In the genomic region with DNA sequence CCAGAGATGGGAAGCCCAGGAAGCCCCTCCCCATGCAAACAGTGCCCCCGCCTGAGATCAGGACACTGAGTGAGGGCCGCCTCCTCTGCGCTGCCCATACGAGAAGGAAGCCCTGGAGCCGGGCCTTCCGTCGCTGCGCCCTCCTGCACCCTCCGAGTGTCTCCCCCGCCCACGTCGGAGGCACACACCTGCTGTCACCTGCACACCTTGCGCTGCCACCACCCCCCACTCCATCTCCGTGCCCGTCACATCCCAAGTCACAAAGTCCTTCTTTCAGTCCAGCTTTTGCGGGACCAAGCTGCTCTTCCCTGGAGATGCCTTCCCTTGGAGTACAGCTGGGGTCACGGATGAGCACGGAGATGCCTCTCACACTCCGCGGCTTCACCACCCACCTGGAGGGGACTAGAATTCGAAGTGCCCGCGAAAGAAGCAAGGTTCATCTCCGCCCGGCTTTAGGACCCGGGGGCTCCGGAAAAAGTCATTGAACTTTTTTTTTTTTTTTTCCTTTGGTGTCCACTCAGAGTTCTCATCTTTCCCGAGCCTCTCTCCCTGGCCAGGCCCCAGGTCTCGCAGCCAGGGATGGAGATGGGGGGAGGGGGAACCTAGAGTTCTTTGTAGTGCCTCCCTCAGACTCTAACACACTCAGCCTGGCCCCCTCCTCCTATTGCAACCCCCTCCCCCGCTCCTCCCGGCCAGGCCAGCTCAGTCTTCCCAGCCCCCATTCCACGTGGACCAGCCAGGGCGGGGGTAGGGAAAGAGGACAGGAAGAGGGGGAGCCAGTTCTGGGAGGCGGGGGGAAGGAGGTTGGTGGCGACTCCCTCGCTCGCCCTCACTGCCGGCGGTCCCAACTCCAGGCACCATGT, we compare ENCODE assay signal across 1 cellular context.
A peak's percentile ranks its signal among the peaks of the same experiment; 100 is the strongest.
TF ChIP-seq lines count a peak whose summit lies in the region.

A gene with protein sequence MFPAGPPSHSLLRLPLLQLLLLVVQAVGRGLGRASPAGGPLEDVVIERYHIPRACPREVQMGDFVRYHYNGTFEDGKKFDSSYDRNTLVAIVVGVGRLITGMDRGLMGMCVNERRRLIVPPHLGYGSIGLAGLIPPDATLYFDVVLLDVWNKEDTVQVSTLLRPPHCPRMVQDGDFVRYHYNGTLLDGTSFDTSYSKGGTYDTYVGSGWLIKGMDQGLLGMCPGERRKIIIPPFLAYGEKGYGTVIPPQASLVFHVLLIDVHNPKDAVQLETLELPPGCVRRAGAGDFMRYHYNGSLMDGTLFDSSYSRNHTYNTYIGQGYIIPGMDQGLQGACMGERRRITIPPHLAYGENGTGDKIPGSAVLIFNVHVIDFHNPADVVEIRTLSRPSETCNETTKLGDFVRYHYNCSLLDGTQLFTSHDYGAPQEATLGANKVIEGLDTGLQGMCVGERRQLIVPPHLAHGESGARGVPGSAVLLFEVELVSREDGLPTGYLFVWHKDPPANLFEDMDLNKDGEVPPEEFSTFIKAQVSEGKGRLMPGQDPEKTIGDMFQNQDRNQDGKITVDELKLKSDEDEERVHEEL (plus strand): TSS at position 829 of the 863 bp plus-strand sequence. CDS start 31 bp downstream, at position 860.

TF ChIP-seq in HepG2, 621 proteins besides CTCF, POLR2A, EP300 and RAD21 (continued from another document and continues in another):
- TF ChIP-seq, protein P1, sequence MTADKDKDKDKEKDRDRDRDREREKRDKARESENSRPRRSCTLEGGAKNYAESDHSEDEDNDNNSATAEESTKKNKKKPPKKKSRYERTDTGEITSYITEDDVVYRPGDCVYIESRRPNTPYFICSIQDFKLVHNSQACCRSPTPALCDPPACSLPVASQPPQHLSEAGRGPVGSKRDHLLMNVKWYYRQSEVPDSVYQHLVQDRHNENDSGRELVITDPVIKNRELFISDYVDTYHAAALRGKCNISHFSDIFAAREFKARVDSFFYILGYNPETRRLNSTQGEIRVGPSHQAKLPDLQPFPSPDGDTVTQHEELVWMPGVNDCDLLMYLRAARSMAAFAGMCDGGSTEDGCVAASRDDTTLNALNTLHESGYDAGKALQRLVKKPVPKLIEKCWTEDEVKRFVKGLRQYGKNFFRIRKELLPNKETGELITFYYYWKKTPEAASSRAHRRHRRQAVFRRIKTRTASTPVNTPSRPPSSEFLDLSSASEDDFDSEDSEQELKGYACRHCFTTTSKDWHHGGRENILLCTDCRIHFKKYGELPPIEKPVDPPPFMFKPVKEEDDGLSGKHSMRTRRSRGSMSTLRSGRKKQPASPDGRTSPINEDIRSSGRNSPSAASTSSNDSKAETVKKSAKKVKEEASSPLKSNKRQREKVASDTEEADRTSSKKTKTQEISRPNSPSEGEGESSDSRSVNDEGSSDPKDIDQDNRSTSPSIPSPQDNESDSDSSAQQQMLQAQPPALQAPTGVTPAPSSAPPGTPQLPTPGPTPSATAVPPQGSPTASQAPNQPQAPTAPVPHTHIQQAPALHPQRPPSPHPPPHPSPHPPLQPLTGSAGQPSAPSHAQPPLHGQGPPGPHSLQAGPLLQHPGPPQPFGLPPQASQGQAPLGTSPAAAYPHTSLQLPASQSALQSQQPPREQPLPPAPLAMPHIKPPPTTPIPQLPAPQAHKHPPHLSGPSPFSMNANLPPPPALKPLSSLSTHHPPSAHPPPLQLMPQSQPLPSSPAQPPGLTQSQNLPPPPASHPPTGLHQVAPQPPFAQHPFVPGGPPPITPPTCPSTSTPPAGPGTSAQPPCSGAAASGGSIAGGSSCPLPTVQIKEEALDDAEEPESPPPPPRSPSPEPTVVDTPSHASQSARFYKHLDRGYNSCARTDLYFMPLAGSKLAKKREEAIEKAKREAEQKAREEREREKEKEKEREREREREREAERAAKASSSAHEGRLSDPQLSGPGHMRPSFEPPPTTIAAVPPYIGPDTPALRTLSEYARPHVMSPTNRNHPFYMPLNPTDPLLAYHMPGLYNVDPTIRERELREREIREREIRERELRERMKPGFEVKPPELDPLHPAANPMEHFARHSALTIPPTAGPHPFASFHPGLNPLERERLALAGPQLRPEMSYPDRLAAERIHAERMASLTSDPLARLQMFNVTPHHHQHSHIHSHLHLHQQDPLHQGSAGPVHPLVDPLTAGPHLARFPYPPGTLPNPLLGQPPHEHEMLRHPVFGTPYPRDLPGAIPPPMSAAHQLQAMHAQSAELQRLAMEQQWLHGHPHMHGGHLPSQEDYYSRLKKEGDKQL (CRISPR knock-in tag; IDR thresholded peaks at IDR 0.05; ENCODE audit: low read depth), result peak; percentile 48; the same call in 1 of the 2 replicates
- peak; percentile 67 for TF ChIP-seq CREM (IDR thresholded peaks at IDR 0.05)
- no peak for TF ChIP-seq CREM (CRISPR knock-in tag; IDR thresholded peaks at IDR 0.05)
- no peak for TF ChIP-seq MATR3 (CRISPR knock-in tag; IDR thresholded peaks at IDR 0.05)
- peak; percentile 46; the same call in 1 of the 2 replicates for TF ChIP-seq BATF2 (CRISPR knock-in tag; IDR thresholded peaks at IDR 0.05)
- 0 out of 2 replicates have a peak, but pooled peaks have one; percentile 36 for TF ChIP-seq ZNF589 (CRISPR knock-in tag; conservative IDR thresholded peaks at IDR 0.05)
- no peak for TF ChIP-seq FOXA3 (CRISPR knock-in tag; IDR thresholded peaks at IDR 0.05)
- 0 out of 2 replicates have a peak, but pooled peaks have one; percentile 16 for TF ChIP-seq YEATS2 (CRISPR knock-in tag; IDR thresholded peaks at IDR 0.05; ENCODE audit: borderline replicate concordance)
- TF ChIP-seq ZKSCAN8 (CRISPR knock-in tag; IDR thresholded peaks at IDR 0.05; ENCODE audit: borderline replicate concordance), result 0 out of 2 replicates have a peak, but pooled peaks have one; percentile 42
- TF ChIP-seq PITX1 (CRISPR knock-in tag; IDR thresholded peaks at IDR 0.05), result peak; percentile 11; the same call in 1 of the 2 replicates
- TF ChIP-seq GPN1 (CRISPR knock-in tag; IDR thresholded peaks at IDR 0.05; ENCODE audit: borderline replicate concordance), result no peak; the same call in 1 of the 2 replicates
- 0 out of 2 replicates have a peak, but pooled peaks have one; percentile 26 for TF ChIP-seq ZNF335 (CRISPR knock-in tag; IDR thresholded peaks at IDR 0.05)
- TF ChIP-seq ZNF724P (CRISPR knock-in tag; IDR thresholded peaks at IDR 0.05; ENCODE audit: borderline replicate concordance), result no peak
- TF ChIP-seq, protein P2, sequence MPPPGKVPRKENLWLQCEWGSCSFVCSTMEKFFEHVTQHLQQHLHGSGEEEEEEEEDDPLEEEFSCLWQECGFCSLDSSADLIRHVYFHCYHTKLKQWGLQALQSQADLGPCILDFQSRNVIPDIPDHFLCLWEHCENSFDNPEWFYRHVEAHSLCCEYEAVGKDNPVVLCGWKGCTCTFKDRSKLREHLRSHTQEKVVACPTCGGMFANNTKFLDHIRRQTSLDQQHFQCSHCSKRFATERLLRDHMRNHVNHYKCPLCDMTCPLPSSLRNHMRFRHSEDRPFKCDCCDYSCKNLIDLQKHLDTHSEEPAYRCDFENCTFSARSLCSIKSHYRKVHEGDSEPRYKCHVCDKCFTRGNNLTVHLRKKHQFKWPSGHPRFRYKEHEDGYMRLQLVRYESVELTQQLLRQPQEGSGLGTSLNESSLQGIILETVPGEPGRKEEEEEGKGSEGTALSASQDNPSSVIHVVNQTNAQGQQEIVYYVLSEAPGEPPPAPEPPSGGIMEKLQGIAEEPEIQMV (CRISPR knock-in tag; IDR thresholded peaks at IDR 0.05; ENCODE audit: low read depth), result no peak
- peak; percentile 55; the same call in 1 of the 2 replicates for TF ChIP-seq ZNF275 (CRISPR knock-in tag; IDR thresholded peaks at IDR 0.05; ENCODE audit: borderline replicate concordance)
- TF ChIP-seq AHR (CRISPR knock-in tag; IDR thresholded peaks at IDR 0.05), result no peak
- no peak for TF ChIP-seq ZNF251 (CRISPR knock-in tag; IDR thresholded peaks at IDR 0.05)
- no peak for TF ChIP-seq ZNF34 (CRISPR knock-in tag; IDR thresholded peaks at IDR 0.05; ENCODE audit: borderline replicate concordance)
- no peak; the same call in 1 of the 2 replicates for TF ChIP-seq UBTF (CRISPR knock-in tag; IDR thresholded peaks at IDR 0.05)
- peak; percentile 63 for TF ChIP-seq ETV5 (CRISPR knock-in tag; IDR thresholded peaks at IDR 0.05; ENCODE audit: borderline replicate concordance)
- TF ChIP-seq AHDC1 (CRISPR knock-in tag; IDR thresholded peaks at IDR 0.05; ENCODE audit: borderline replicate concordance), result 0 out of 2 replicates have a peak, but pooled peaks have one; percentile 33
- TF ChIP-seq, protein P3, sequence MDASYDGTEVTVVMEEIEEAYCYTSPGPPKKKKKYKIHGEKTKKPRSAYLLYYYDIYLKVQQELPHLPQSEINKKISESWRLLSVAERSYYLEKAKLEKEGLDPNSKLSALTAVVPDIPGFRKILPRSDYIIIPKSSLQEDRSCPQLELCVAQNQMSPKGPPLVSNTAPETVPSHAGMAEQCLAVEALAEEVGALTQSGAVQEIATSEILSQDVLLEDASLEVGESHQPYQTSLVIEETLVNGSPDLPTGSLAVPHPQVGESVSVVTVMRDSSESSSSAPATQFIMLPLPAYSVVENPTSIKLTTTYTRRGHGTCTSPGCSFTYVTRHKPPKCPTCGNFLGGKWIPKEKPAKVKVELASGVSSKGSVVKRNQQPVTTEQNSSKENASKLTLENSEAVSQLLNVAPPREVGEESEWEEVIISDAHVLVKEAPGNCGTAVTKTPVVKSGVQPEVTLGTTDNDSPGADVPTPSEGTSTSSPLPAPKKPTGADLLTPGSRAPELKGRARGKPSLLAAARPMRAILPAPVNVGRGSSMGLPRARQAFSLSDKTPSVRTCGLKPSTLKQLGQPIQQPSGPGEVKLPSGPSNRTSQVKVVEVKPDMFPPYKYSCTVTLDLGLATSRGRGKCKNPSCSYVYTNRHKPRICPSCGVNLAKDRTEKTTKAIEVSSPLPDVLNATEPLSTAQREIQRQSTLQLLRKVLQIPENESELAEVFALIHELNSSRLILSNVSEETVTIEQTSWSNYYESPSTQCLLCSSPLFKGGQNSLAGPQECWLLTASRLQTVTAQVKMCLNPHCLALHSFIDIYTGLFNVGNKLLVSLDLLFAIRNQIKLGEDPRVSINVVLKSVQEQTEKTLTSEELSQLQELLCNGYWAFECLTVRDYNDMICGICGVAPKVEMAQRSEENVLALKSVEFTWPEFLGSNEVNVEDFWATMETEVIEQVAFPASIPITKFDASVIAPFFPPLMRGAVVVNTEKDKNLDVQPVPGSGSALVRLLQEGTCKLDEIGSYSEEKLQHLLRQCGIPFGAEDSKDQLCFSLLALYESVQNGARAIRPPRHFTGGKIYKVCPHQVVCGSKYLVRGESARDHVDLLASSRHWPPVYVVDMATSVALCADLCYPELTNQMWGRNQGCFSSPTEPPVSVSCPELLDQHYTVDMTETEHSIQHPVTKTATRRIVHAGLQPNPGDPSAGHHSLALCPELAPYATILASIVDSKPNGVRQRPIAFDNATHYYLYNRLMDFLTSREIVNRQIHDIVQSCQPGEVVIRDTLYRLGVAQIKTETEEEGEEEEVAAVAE (CRISPR knock-in tag; IDR thresholded peaks at IDR 0.05; ENCODE audit: borderline replicate concordance), result no peak
